ENCODE assay signal across 27 cellular contexts in the genomic region with DNA sequence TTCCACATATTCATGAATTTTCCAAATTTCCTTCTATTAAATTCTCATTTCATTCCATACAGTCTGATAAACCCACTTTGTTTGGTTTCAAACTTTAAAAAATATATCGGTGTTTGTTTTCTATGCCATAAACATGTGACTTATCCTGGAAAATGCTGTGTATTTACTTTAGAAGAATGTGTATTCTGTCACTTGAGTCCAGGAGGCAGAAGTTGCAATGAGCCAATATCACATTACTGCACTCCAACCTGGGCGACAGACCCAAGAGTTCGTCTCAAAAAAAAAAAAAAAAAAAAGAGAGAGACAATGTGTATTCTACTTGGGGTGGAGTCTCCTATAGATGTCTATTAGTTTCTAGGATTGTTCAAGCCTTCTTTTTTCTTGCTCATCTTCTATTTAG.
"Had no signal": no experiment of that assay in that cellular context is flagged by ENCODE, and none has a peak within 500 bp of the region (broad histone marks: within the 10 kb centered on the region; RNA-seq: fewer than 3 reads in every experiment).

No MANE protein-coding gene starts in this region.

- H3K27me3 ChIP-seq: brain microvascular endothelial cell, dorsolateral prefrontal cortex, heart left ventricle had no signal

- H3K27ac ChIP-seq: brain microvascular endothelial cell, coronary artery, dorsolateral prefrontal cortex, heart left ventricle had no signal

- H3K4me3 ChIP-seq: coronary artery, dorsolateral prefrontal cortex, heart left ventricle had no signal

- ATAC-seq: activated CD4-positive, alpha-beta T cell treated with anti-CD3 and anti-CD28 coated beads for 36 hours; activated CD8-positive, alpha-beta memory T cell treated with anti-CD3 and anti-CD28 coated beads, Interleukin-2, amount 10 ng/mL, durations not matched to agents 7 days and 5 days; activated CD8-positive, alpha-beta T cell treated with anti-CD3 and anti-CD28 coated beads, Interleukin-2, amount 10 ng/mL, durations not matched to agents 7 days and 5 days; esophagus mucosa; heart left ventricle had no signal

- DNase-seq: activated CD4-positive, alpha-beta memory T cell treated with anti-CD3 and anti-CD28 coated beads for 36 hours; activated CD4-positive, alpha-beta T cell treated with anti-CD3 and anti-CD28 coated beads for 36 hours; activated CD4-positive, alpha-beta T cell treated with anti-CD3 and anti-CD28 coated beads, Interleukin-2, amount 10 ng/mL, durations not matched to agents 24 days and 14 days; activated CD4-positive, CD25-positive, alpha-beta regulatory T cell; activated CD4-positive, CD25-positive, alpha-beta regulatory T cell treated with anti-CD3 and anti-CD28 coated beads, Interleukin-2, amount 50 U/mL, for 72 hours; activated CD8-positive, alpha-beta memory T cell treated with anti-CD3 and anti-CD28 coated beads, Interleukin-2, amount 10 ng/mL, durations not matched to agents 7 days and 5 days; activated CD8-positive, alpha-beta memory T cell treated with anti-CD3 and anti-CD28 coated beads, Interleukin-2, amount 50 U/mL, for 4 hours; activated CD8-positive, alpha-beta T cell treated with anti-CD3 and anti-CD28 coated beads, Interleukin-2, amount 10 ng/mL, durations not matched to agents 7 days and 5 days; activated gamma-delta T cell; activated naive CD4-positive, alpha-beta T cell; activated naive CD4-positive, alpha-beta T cell treated with anti-CD3 and anti-CD28 coated beads, Interleukin-2, amount 10 ng/mL, durations not matched to agents 7 days and 5 days; activated T-cell treated with anti-CD3 and anti-CD28 coated beads, Interleukin-2, amount 50 U/mL, for 1 hour; activated T-cell treated with anti-CD3 and anti-CD28 coated beads, Interleukin-2, amount 50 U/mL, for 48 hours; amniotic stem cell; anterior cingulate cortex; brain microvascular endothelial cell; dorsolateral prefrontal cortex; effector memory CD4-positive, alpha-beta T cell; endodermal cell; foreskin fibroblast; heart left ventricle; hypothalamus had no signal

- H3K36me3 ChIP-seq: brain microvascular endothelial cell had no signal

- FAIRE-seq: astrocyte, bronchial epithelial cell, frontal cortex had no signal
